ENCODE assay signal across 13 cellular contexts in the genomic region with DNA sequence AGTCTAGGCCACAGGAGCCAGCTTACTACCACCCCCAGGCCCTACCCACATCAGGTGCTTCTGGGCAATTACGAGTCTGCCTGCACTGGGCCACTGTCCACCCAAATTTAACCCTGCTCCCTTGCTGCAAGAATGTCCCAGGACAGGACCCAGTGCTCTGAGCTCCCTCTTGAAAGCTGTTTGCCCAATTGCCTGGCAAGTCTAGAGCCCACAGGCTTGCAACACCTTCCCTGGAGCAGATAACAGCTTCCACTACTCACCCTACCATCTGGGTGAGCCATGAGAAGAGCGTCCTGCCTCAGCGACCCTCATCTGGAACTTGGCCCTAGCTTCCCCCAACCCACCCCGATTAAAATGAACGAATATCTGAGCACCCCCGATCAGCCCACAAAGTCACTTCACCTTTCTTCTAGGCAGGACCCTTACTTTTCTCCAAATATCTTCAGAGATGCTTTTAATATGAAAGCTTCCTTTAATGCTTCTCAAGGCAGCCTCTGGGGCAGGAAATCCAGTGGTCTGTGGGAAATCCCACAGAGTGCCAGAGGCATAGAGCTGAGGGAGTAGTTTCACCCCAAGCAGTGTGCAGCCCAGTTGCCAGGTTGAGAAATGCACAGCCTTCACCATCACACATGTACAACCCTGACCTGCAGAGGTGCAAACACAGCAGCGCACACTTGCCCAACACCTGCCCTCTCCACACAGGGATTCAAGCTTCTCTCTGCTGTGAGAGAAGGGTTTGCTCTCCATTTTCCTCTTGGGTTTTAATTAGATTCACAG. TPM values are rescaled to one million over a fixed set of nuclear protein-coding genes. Genes with fewer than 3 reads are reported as not detected.
DNase-seq lines count a peak whose midpoint lies in the region; ATAC-seq lines count a peak whose summit lies in the region.
"Had no signal": no experiment of that assay in that cellular context is flagged by ENCODE, and none has a peak within 500 bp of the region (broad histone marks: within the 10 kb centered on the region; RNA-seq: fewer than 3 reads in every experiment).

No MANE protein-coding gene starts in this region.

- POLR2A ChIA-PET in CD8-positive, alpha-beta memory T cell (lab: Charles Lee): interaction anchor here (0.5 to 1.2 kb wide), 6 partner anchors 9 to 26 kb away, joined by 3 to 6 read pairs (median 3); a partner anchor contains a TSS

- H3K27ac Mint-ChIP-seq in CD8-positive, alpha-beta memory T cell: peak overlapping the region; percentile 4 to 88 (median 34)
- no peak overlapping the region for H3K27ac Mint-ChIP-seq in activated naive CD4-positive, alpha-beta T cell treated with anti-CD3 and anti-CD28 coated beads, Interleukin-2, amount 50 U/mL, for 24 hours
- H3K27ac Mint-ChIP-seq in natural killer cell treated with Interleukin-12 subunit alpha and Interleukin-12 subunit beta and Interleukin-15 and Interleukin-18, amount 100 ng/mL, for 72 hours: peak overlapping the region; percentile 6 to 36

- H3K4me1 Mint-ChIP-seq in CD8-positive, alpha-beta memory T cell: peaks cover 48 to 64% (median 63%) of the 10 kb centered on the region in 3 donors
- H3K4me1 Mint-ChIP-seq in activated naive CD4-positive, alpha-beta T cell treated with anti-CD3 and anti-CD28 coated beads, Interleukin-2, amount 50 U/mL, for 24 hours: peaks cover 65% of the 10 kb centered on the region
- peaks cover 26 to 28% of the 10 kb centered on the region in 2 donors for H3K4me1 Mint-ChIP-seq in natural killer cell treated with Interleukin-12 subunit alpha and Interleukin-12 subunit beta and Interleukin-15 and Interleukin-18, amount 100 ng/mL, for 72 hours (ENCODE audit: low read depth in 2 of 2)

- H3K4me3 Mint-ChIP-seq in CD8-positive, alpha-beta memory T cell: peak overlapping the region in 6 of 7 donors; percentile 38 to 71 (median 64)
- peak overlapping the region; percentile 66 for H3K4me3 Mint-ChIP-seq in activated naive CD4-positive, alpha-beta T cell treated with anti-CD3 and anti-CD28 coated beads, Interleukin-2, amount 50 U/mL, for 24 hours
- peak overlapping the region; percentile 63 for H3K4me3 Mint-ChIP-seq in natural killer cell treated with Interleukin-12 subunit alpha and Interleukin-12 subunit beta and Interleukin-15 and Interleukin-18, amount 100 ng/mL, for 72 hours

- peak; percentile 22 to 75 (median 44) for DNase-seq in CD8-positive, alpha-beta memory T cell
- DNase-seq in NCI-H226 (peak; percentile 35), NCI-H345 treated with DMSO at 0.1 percent for 48 hours (lab: John Stamatoyannopoulos, UW; ENCODE audit: unreplicated experiment) (no peak), Right ventricle myocardium inferior (ENCODE audit: missing footprints) (no peak)
- peak; percentile 75 for DNase-seq in natural killer cell treated with Interleukin-12 subunit alpha and Interleukin-12 subunit beta and Interleukin-15 and Interleukin-18, amount 100 ng/mL, for 72 hours (ENCODE audit: low spot score)
- DNase-seq: MG63 had no signal

- H3K9me3 Mint-ChIP-seq in CD8-positive, alpha-beta memory T cell: no peaks in the 10 kb centered on the region
- no peaks in the 10 kb centered on the region for H3K9me3 Mint-ChIP-seq in activated naive CD4-positive, alpha-beta T cell treated with anti-CD3 and anti-CD28 coated beads, Interleukin-2, amount 50 U/mL, for 24 hours
- H3K9me3 Mint-ChIP-seq in natural killer cell treated with Interleukin-12 subunit alpha and Interleukin-12 subunit beta and Interleukin-15 and Interleukin-18, amount 100 ng/mL, for 72 hours: no peaks in the 10 kb centered on the region

- H3K27me3 ChIP-seq in CD8-positive, alpha-beta memory T cell (ENCODE audit: insufficient read depth, low read length, poor library complexity, severe bottlenecking): no peaks in the 10 kb centered on the region
- H3K27me3 ChIP-seq: MG63, SJSA1 had no signal

- H3K4me1 ChIP-seq in CD8-positive, alpha-beta memory T cell (ENCODE audit: insufficient read depth, low read length): peaks cover 67% of the 10 kb centered on the region
- H3K4me1 ChIP-seq: SJSA1 had no signal

- H3K9me3 ChIP-seq in CD8-positive, alpha-beta memory T cell (ENCODE audit: low read length): no peaks in the 10 kb centered on the region
- H3K9me3 ChIP-seq: MG63, SJSA1 had no signal

- no peaks in the 10 kb centered on the region for H3K36me3 Mint-ChIP-seq in CD8-positive, alpha-beta memory T cell
- no peaks in the 10 kb centered on the region for H3K36me3 Mint-ChIP-seq in activated naive CD4-positive, alpha-beta T cell treated with anti-CD3 and anti-CD28 coated beads, Interleukin-2, amount 50 U/mL, for 24 hours
- no peaks in the 10 kb centered on the region for H3K36me3 Mint-ChIP-seq in natural killer cell treated with Interleukin-12 subunit alpha and Interleukin-12 subunit beta and Interleukin-15 and Interleukin-18, amount 100 ng/mL, for 72 hours

- H3K4me3 ChIP-seq in CD8-positive, alpha-beta memory T cell (ENCODE audit: low read length): peak overlapping the region; percentile 33
- H3K4me3 ChIP-seq: MG63, SJSA1, skin epidermis had no signal

- intact Hi-C loops in Right ventricle myocardium inferior (cut with DNase I): loop anchor here (10.0 kb wide), 1 partner anchor 576 kb away; no protein-coding TSS in a partner anchor

- no peak overlapping the region for H3K27ac ChIP-seq in CD8-positive, alpha-beta memory T cell (ENCODE audit: low read depth, low read length)
- H3K27ac ChIP-seq: SJSA1, skin epidermis had no signal

- CTCF ChIA-PET in CD8-positive, alpha-beta memory T cell (lab: Charles Lee): interaction anchor here (0.7 to 13.3 kb wide), 5 partner anchors 9 to 411 kb away, joined by 3 to 157 read pairs (median 4); no protein-coding TSS in a partner anchor

- no peaks in the 10 kb centered on the region for H3K36me3 ChIP-seq in CD8-positive, alpha-beta memory T cell (ENCODE audit: insufficient read depth, low read length)
- H3K36me3 ChIP-seq: MG63, SJSA1 had no signal

- peak; percentile 85 to 87 for ATAC-seq in natural killer cell treated with Interleukin-12 subunit alpha and Interleukin-12 subunit beta and Interleukin-15 and Interleukin-18, amount 100 ng/mL, for 72 hours
- no peak for ATAC-seq in GM21576 (IDR thresholded peaks at IDR 0.05; ENCODE audit: unreplicated experiment)
- ATAC-seq in HG03460 (IDR thresholded peaks at IDR 0.05; ENCODE audit: unreplicated experiment): no peak
- no peak for ATAC-seq in Right ventricle myocardium inferior

- peaks cover 0 to 1% of the 10 kb centered on the region in 2 donors for H3K27me3 Mint-ChIP-seq in CD8-positive, alpha-beta memory T cell
- no peaks in the 10 kb centered on the region for H3K27me3 Mint-ChIP-seq in activated naive CD4-positive, alpha-beta T cell treated with anti-CD3 and anti-CD28 coated beads, Interleukin-2, amount 50 U/mL, for 24 hours
- peaks cover 0 to 4% of the 10 kb centered on the region in 2 donors for H3K27me3 Mint-ChIP-seq in natural killer cell treated with Interleukin-12 subunit alpha and Interleukin-12 subunit beta and Interleukin-15 and Interleukin-18, amount 100 ng/mL, for 72 hours

RNA-seq across cellular contexts. Expression of a gene that starts 10.6 kb away (rescaled TPM):
- 10 to 100 TPM; 21.8 to 22.7 TPM for total RNA-seq in CD8-positive, alpha-beta memory T cell
- polyA plus RNA-seq in CD8-positive, alpha-beta memory T cell: 20.7 TPM
- 1 to 10 TPM in 1 of 2 donors, under 1 TPM in 1; 0.67 to 1.5 TPM for total RNA-seq in natural killer cell treated with Interleukin-12 subunit alpha and Interleukin-12 subunit beta and Interleukin-15 and Interleukin-18, amount 100 ng/mL, for 72 hours
- total RNA-seq in Right ventricle myocardium inferior: 3.4 TPM

RNA-seq across cellular contexts. Expression of a gene that starts 55.4 kb away (rescaled TPM):
- under 1 TPM in 1 of 2 experiments, not detected in 1; 0.53 TPM for total RNA-seq in CD8-positive, alpha-beta memory T cell
- polyA plus RNA-seq in CD8-positive, alpha-beta memory T cell: 0.69 TPM
- not detected for total RNA-seq in natural killer cell treated with Interleukin-12 subunit alpha and Interleukin-12 subunit beta and Interleukin-15 and Interleukin-18, amount 100 ng/mL, for 72 hours
- not detected for total RNA-seq in Right ventricle myocardium inferior
- total RNA-seq: activated CD8-positive, alpha-beta memory T cell treated with anti-CD3 and anti-CD28 coated beads for 36 hours; myocyte; SJSA1 had no signal

RNA-seq across cellular contexts. Expression of a gene that starts 59.6 kb away (rescaled TPM):
- total RNA-seq in CD8-positive, alpha-beta memory T cell: 10 to 100 TPM; 69.7 to 71.9 TPM
- polyA plus RNA-seq in CD8-positive, alpha-beta memory T cell: not detected
- total RNA-seq in natural killer cell treated with Interleukin-12 subunit alpha and Interleukin-12 subunit beta and Interleukin-15 and Interleukin-18, amount 100 ng/mL, for 72 hours: under 1 TPM in 1 of 2 donors, not detected in 1; 0.36 TPM
- not detected for total RNA-seq in Right ventricle myocardium inferior
- total RNA-seq: myocyte, SJSA1 had no signal

Comparison
In these comparisons a context has a peak if more than half of its experiments do, and no peak if none do; other contexts are left out.
1. DNase-seq: peak in CD8-positive, alpha-beta memory T cell (5 of 5), NCI-H226 (single experiment) and natural killer cell treated with Interleukin-12 subunit alpha and Interleukin-12 subunit beta and Interleukin-15 and Interleukin-18, amount 100 ng/mL, for 72 hours (single experiment); none in NCI-H345 treated with DMSO at 0.1 percent for 48 hours (single experiment) and Right ventricle myocardium inferior (single experiment).
2. ATAC-seq: peak in natural killer cell treated with Interleukin-12 subunit alpha and Interleukin-12 subunit beta and Interleukin-15 and Interleukin-18, amount 100 ng/mL, for 72 hours (2 of 2); none in GM21576 (single experiment), HG03460 (single experiment) and Right ventricle myocardium inferior (single experiment).
3. RNA of a gene that starts 59.6 kb away (total RNA-seq): 69.7 to 71.9 TPM in CD8-positive, alpha-beta memory T cell; 0.36 TPM in natural killer cell treated with Interleukin-12 subunit alpha and Interleukin-12 subunit beta and Interleukin-15 and Interleukin-18, amount 100 ng/mL, for 72 hours and not detected in Right ventricle myocardium inferior (single experiment); every median in the first group is over 10 times any median in the second.
4. Peak in every context shown above with its lines, with median percentiles within 50 percentile points of each other: H3K4me3 Mint-ChIP-seq.